Comparison of ENCODE assay signal across 9 cellular contexts in the genomic region with DNA sequence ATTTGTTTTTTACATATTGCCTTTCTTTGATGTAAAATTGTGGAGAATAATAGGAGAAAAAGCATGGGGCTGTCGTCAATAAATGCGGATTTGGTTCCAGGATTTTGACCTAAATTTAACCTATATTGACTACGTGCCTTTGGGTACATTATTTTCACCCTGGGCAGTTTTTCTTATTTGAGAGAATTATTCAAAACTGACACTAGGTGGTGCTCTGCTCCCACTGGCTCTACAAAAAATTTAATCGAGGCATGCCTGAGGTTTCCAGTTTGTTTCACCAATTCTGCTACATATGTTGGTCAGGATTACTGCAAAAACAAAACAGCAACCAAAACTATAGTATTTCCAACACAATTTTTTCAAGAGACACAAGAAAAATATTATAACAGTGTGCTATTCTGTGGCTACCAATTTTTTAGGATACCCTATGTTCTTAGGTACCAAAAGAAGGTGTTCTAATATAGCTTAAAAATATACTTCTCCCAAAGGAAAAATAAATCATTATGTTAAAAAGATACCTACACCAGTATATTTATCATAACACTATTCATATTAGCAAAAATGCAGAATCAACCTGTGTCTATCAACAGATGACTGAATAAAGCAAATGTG. TPM values are rescaled to one million over a fixed set of nuclear protein-coding genes. Genes with fewer than 3 reads are reported as not detected.
DNase-seq lines count a peak whose midpoint lies in the region; ATAC-seq, FAIRE-seq and TF ChIP-seq lines count a peak whose summit lies in the region.
"Had no signal": no experiment of that assay in that cellular context is flagged by ENCODE, and none has a peak within 500 bp of the region (broad histone marks: within the 10 kb centered on the region; RNA-seq: fewer than 3 reads in every experiment).

No MANE protein-coding gene starts in this region.

- no peaks in the 10 kb centered on the region for H3K4me1 Mint-ChIP-seq in activated CD4-positive, alpha-beta T cell treated with anti-CD3 and anti-CD28 coated beads, Interleukin-2, amount 10 ng/mL, durations not matched to agents 7 days and 5 days
- peaks cover 4% of the 10 kb centered on the region for H3K4me1 Mint-ChIP-seq in astrocyte (ENCODE audit: low read depth, unreplicated experiment)

- no peaks in the 10 kb centered on the region for H3K4me1 ChIP-seq in astrocyte (ENCODE audit: insufficient read depth, low read length)
- H3K4me1 ChIP-seq in aorta (ENCODE audit: control insufficient read depth in 1 of 2, insufficient read depth in 2 of 2, low read length in 2 of 2) = no peaks in the 10 kb centered on the region

- POLR2A ChIA-PET in activated CD4-positive, alpha-beta T cell treated with anti-CD3 and anti-CD28 coated beads, Interleukin-2, amount 10 ng/mL, durations not matched to agents 7 days and 5 days (lab: Charles Lee) = no interaction called here

- WGBS in aorta, 2 donors = 2% methylated on average over 4 of the region's 4 CpGs

- no peaks in the 10 kb centered on the region for H4K20me1 ChIP-seq in astrocyte (ENCODE audit: insufficient read depth, low read length)

- H3K79me2 ChIP-seq in astrocyte (ENCODE audit: insufficient read depth, low read length) = no peaks in the 10 kb centered on the region

- H3K36me3 ChIP-seq in astrocyte (ENCODE audit: insufficient read depth, low read length) (no peaks in the 10 kb centered on the region), kidney epithelial cell (ENCODE audit: control insufficient read depth, insufficient read depth, low read length) (no peaks in the 10 kb centered on the region), aorta (ENCODE audit: control insufficient read depth in 1 of 2, insufficient read depth in 2 of 2, low read length in 1 of 2) (no peaks in the 10 kb centered on the region)

- H3K27me3 ChIP-seq in astrocyte (ENCODE audit: insufficient read depth, low read length) (no peaks in the 10 kb centered on the region), kidney epithelial cell (ENCODE audit: control insufficient read depth, insufficient read depth, low read length) (no peaks in the 10 kb centered on the region), aorta (ENCODE audit: control insufficient read depth in 1 of 2, insufficient read depth in 2 of 2, low read length in 1 of 2) (no peaks in the 10 kb centered on the region)

- peaks cover 6% of the 10 kb centered on the region for H3K27me3 Mint-ChIP-seq in activated CD4-positive, alpha-beta T cell treated with anti-CD3 and anti-CD28 coated beads, Interleukin-2, amount 10 ng/mL, durations not matched to agents 7 days and 5 days
- H3K27me3 Mint-ChIP-seq in astrocyte (ENCODE audit: low read depth, unreplicated experiment) = no peaks in the 10 kb centered on the region

- H3K36me3 Mint-ChIP-seq in activated CD4-positive, alpha-beta T cell treated with anti-CD3 and anti-CD28 coated beads, Interleukin-2, amount 10 ng/mL, durations not matched to agents 7 days and 5 days (ENCODE audit: low read depth) = no peaks in the 10 kb centered on the region
- no peaks in the 10 kb centered on the region for H3K36me3 Mint-ChIP-seq in astrocyte (ENCODE audit: low read depth, unreplicated experiment)
- H3K36me3 Mint-ChIP-seq: activated naive CD8-positive, alpha-beta T cell had no signal

- intact Hi-C loops in aorta (cut with DNase I) = loop anchor here (1.0 to 5.0 kb wide), 3 partner anchors 106 to 586 kb away; no protein-coding TSS in a partner anchor

- H3K9ac ChIP-seq in astrocyte (ENCODE audit: low read length) = no peak overlapping the region

- no peak overlapping the region for H3K27ac ChIP-seq in astrocyte (ENCODE audit: low read depth, low read length)
- H3K27ac ChIP-seq in aorta (ENCODE audit: low read depth in 1 of 2, low read length in 2 of 2) = no peak overlapping the region

- CTCF ChIA-PET in activated CD4-positive, alpha-beta T cell treated with anti-CD3 and anti-CD28 coated beads, Interleukin-2, amount 10 ng/mL, durations not matched to agents 7 days and 5 days (lab: Charles Lee) = interaction anchor here (1.7 kb wide), 2 partner anchors 10 to 108 kb away, joined by 5 to 6 read pairs; no protein-coding TSS in a partner anchor

- H3K4me2 ChIP-seq in astrocyte (ENCODE audit: low read length) = no peak overlapping the region

- H3K4me3 ChIP-seq in astrocyte (ENCODE audit: insufficient read depth, low read depth, low read length) (no peak overlapping the region), kidney epithelial cell (ENCODE audit: low read depth, low read length) (no peak overlapping the region), aorta (ENCODE audit: low read length in 2 of 2) (no peak overlapping the region)

- FAIRE-seq in astrocyte (lab: Jason Lieb, UNC) = peak; percentile 63

- no peaks in the 10 kb centered on the region for H3K9me3 ChIP-seq in astrocyte (ENCODE audit: insufficient read depth, low read depth, low read length)
- H3K9me3 ChIP-seq in aorta (ENCODE audit: control insufficient read depth, low read length) = no peaks in the 10 kb centered on the region

- peak; percentile 20 for DNase-seq in activated CD4-positive, alpha-beta T cell treated with anti-CD3 and anti-CD28 coated beads, Interleukin-2, amount 10 ng/mL, durations not matched to agents 7 days and 5 days
- no peak for DNase-seq in activated CD4-positive, alpha-beta T cell treated with anti-CD3 and anti-CD28 coated beads for 4 hours
- DNase-seq in NCI-H187 treated with DMSO at 0.1 percent for 48 hours (lab: John Stamatoyannopoulos, UW) (peak; percentile 35), astrocyte (ENCODE audit: low read depth) (no peak), kidney epithelial cell (ENCODE audit: low read depth) (no peak), aorta (no peak)

- H3K4me3 Mint-ChIP-seq in activated CD4-positive, alpha-beta T cell treated with anti-CD3 and anti-CD28 coated beads, Interleukin-2, amount 10 ng/mL, durations not matched to agents 7 days and 5 days = no peak overlapping the region
- no peak overlapping the region for H3K4me3 Mint-ChIP-seq in astrocyte (ENCODE audit: unreplicated experiment)
- H3K4me3 Mint-ChIP-seq: activated naive CD8-positive, alpha-beta T cell had no signal

- TF ChIP-seq CTCF in astrocyte (IDR thresholded peaks at IDR 0.05; ENCODE audit: insufficient read depth, low read depth, low read length) = peak; percentile 75
- peak; percentile 72 for TF ChIP-seq CTCF in kidney epithelial cell (IDR thresholded peaks at IDR 0.05; ENCODE audit: insufficient read depth, low read length, poor library complexity, severe bottlenecking)

- no peak overlapping the region for H2AFZ ChIP-seq in astrocyte (ENCODE audit: low read depth, low read length)

- no peaks in the 10 kb centered on the region for H3K9me3 Mint-ChIP-seq in activated CD4-positive, alpha-beta T cell treated with anti-CD3 and anti-CD28 coated beads, Interleukin-2, amount 10 ng/mL, durations not matched to agents 7 days and 5 days
- no peaks in the 10 kb centered on the region for H3K9me3 Mint-ChIP-seq in astrocyte (ENCODE audit: unreplicated experiment)

- ATAC-seq in GM21786 (IDR thresholded peaks at IDR 0.05; ENCODE audit: unreplicated experiment) (peak; percentile 43), aorta (ENCODE audit: low FRiP score) (peak; percentile 64), GM18873 (IDR thresholded peaks at IDR 0.05; ENCODE audit: low FRiP score, unreplicated experiment) (no peak)

- H3K27ac Mint-ChIP-seq in activated CD4-positive, alpha-beta T cell treated with anti-CD3 and anti-CD28 coated beads, Interleukin-2, amount 10 ng/mL, durations not matched to agents 7 days and 5 days = no peak overlapping the region
- no peak overlapping the region for H3K27ac Mint-ChIP-seq in astrocyte (ENCODE audit: unreplicated experiment)
- H3K27ac Mint-ChIP-seq: activated naive CD8-positive, alpha-beta T cell had no signal

RNA-seq across cellular contexts. Expression of a gene that starts 48.6 kb away (rescaled TPM):
- total RNA-seq in activated CD4-positive, alpha-beta T cell treated with anti-CD3 and anti-CD28 coated beads, Interleukin-2, amount 10 ng/mL, durations not matched to agents 7 days and 5 days = not detected
- 0.43 and 1.1 TPM in 2 replicates for total RNA-seq in astrocyte
- total RNA-seq in kidney epithelial cell = not detected in 2 replicates
- not detected for total RNA-seq in aorta
- polyA plus RNA-seq in aorta = not detected

RNA-seq across cellular contexts. Expression of a gene that starts 58.2 kb away (rescaled TPM):
- under 1 TPM in 1 of 2 experiments, not detected in 1; 0.19 TPM for total RNA-seq in activated CD4-positive, alpha-beta T cell treated with anti-CD3 and anti-CD28 coated beads, Interleukin-2, amount 10 ng/mL, durations not matched to agents 7 days and 5 days
- total RNA-seq in astrocyte (6.9 and 7.3 TPM in 2 replicates), kidney epithelial cell (6.3 and 6.8 TPM in 2 replicates), aorta (1 to 10 TPM; 3.9 to 8.5 TPM)
- polyA plus RNA-seq in aorta = 10 to 100 TPM in 1 of 2 donors, 1 to 10 TPM in 1; 1.5 to 14.3 TPM

Comparison
In these comparisons a context has a peak if more than half of its experiments do, and no peak if none do; other contexts are left out.
1. DNase-seq: peak in activated CD4-positive, alpha-beta T cell treated with anti-CD3 and anti-CD28 coated beads, Interleukin-2, amount 10 ng/mL, durations not matched to agents 7 days and 5 days (single experiment) and NCI-H187 treated with DMSO at 0.1 percent for 48 hours (single experiment); none in activated CD4-positive, alpha-beta T cell treated with anti-CD3 and anti-CD28 coated beads for 4 hours (0 of 2), astrocyte (single experiment), kidney epithelial cell (single experiment) and aorta (0 of 2).